Comparison of ENCODE assay signal across 3 cellular contexts in genomic region chr2:210410542-210410941, GRCh38.
TF ChIP-seq lines count a peak whose summit lies in the region.

No MANE protein-coding gene starts in this region.

TF ChIP-seq in HepG2, 621 proteins besides CTCF, POLR2A, EP300 and RAD21:
- TF ChIP-seq ZNF770 (CRISPR knock-in tag; IDR thresholded peaks at IDR 0.05) (no peak), ZNF12 (CRISPR knock-in tag; IDR thresholded peaks at IDR 0.05) (no peak), ZNF281 (CRISPR knock-in tag; IDR thresholded peaks at IDR 0.05; ENCODE audit: borderline replicate concordance) (no peak), TRAFD1 (CRISPR knock-in tag; IDR thresholded peaks at IDR 0.05; ENCODE audit: borderline replicate concordance) (no peak), MAFK (conservative IDR thresholded peaks at IDR 0.05 in 1 of 2, IDR thresholded peaks at IDR 0.05 in 1 of 2; ENCODE audit: low read length in 2 of 2) (peak; percentile 65 to 83), MAFF (IDR thresholded peaks at IDR 0.05; ENCODE audit: low read depth, low read length) (peak; percentile 73), FOXC1 (CRISPR knock-in tag; IDR thresholded peaks at IDR 0.05; ENCODE audit: borderline replicate concordance) (no peak), E2F1 (CRISPR knock-in tag; IDR thresholded peaks at IDR 0.05) (no peak)
TF ChIP-seq in HepG2: peak in this region for 2.

TF ChIP-seq in A549, 52 proteins besides CTCF, POLR2A, EP300 and RAD21 (continued from another document):
- TF ChIP-seq HEYL (CRISPR knock-in tag; IDR thresholded peaks at IDR 0.05) (no peak), HDAC2 (IDR thresholded peaks at IDR 0.05) (no peak), MAZ (IDR thresholded peaks at IDR 0.05; ENCODE audit: borderline replicate concordance, low read depth, low read length) (no peak)

TF ChIP-seq in IMR-90, 13 proteins besides CTCF, POLR2A, EP300 and RAD21 (continued from another document):
- peak; percentile 33; the same call in 1 of the 2 replicates for TF ChIP-seq MAFK (IDR thresholded peaks at IDR 0.05; ENCODE audit: low read depth, low read length)
